Comparison of ENCODE assay signal across 10 cellular contexts in genomic region chr19:43759515-43759914, GRCh38. TPM values are rescaled to one million over a fixed set of nuclear protein-coding genes. Genes with fewer than 3 reads are reported as not detected.
A peak's percentile ranks its signal among the peaks of the same experiment; 100 is the strongest.
DNase-seq lines count a peak whose midpoint lies in the region; ATAC-seq, FAIRE-seq and TF ChIP-seq lines count a peak whose summit lies in the region.
"Had no signal": no experiment of that assay in that cellular context is flagged by ENCODE, and none has a peak within 500 bp of the region (broad histone marks: within the 10 kb centered on the region; RNA-seq: fewer than 3 reads in every experiment).

No MANE protein-coding gene starts in this region.

- H3K9me3 Mint-ChIP-seq in glutamatergic neuron (ENCODE audit: unreplicated experiment) = peaks cover 11% of the 10 kb centered on the region

- no peak for TF ChIP-seq CTCF in glutamatergic neuron (IDR thresholded peaks at IDR 0.05; ENCODE audit: partially characterized antibody, unreplicated experiment)
- no peak for TF ChIP-seq CTCF in testis (IDR thresholded peaks at IDR 0.05)

- FAIRE-seq in TTC549 (lab: Jason Lieb, UNC) = peak; percentile 25

- peaks cover 7% of the 10 kb centered on the region for H3K27me3 Mint-ChIP-seq in glutamatergic neuron (ENCODE audit: unreplicated experiment)

- H4K20me1 ChIP-seq in BLaER1 = no peaks in the 10 kb centered on the region

- peak overlapping the region; percentile 38; the same call in 1 of the 2 replicates for H3K4me2 ChIP-seq in BLaER1

- H3K9me3 ChIP-seq in BLaER1 = no peaks in the 10 kb centered on the region
- no peaks in the 10 kb centered on the region for H3K9me3 ChIP-seq in testis
- H3K9me3 ChIP-seq: heart right ventricle had no signal

- DNase-seq in HCEC 1CT = peak; percentile 94
- DNase-seq in glutamatergic neuron = no peak
- no peak for DNase-seq in cerebellar nuclear complex (lab: John Stamatoyannopoulos, UW)
- DNase-seq in NCI-H2029 (lab: John Stamatoyannopoulos, UW) = no peak
- DNase-seq in testis = no peak
- DNase-seq: heart right ventricle had no signal

- H3K36me3 ChIP-seq in BLaER1 (no peaks in the 10 kb centered on the region), testis (ENCODE audit: low read depth, missing control alignments) (no peaks in the 10 kb centered on the region)
- H3K36me3 ChIP-seq: heart right ventricle had no signal

- no peak for TF ChIP-seq POLR2A in testis (IDR thresholded peaks at IDR 0.05)

- no peak for ATAC-seq in HG03342 (IDR thresholded peaks at IDR 0.05; ENCODE audit: unreplicated experiment)
- ATAC-seq: heart right ventricle had no signal

- intact Hi-C loops in testis (cut with DNase I; ENCODE audit: low total_unique reads) = no loop called here

- H3K27me3 ChIP-seq in BLaER1 = no peaks in the 10 kb centered on the region
- H3K27me3 ChIP-seq in testis = no peaks in the 10 kb centered on the region
- H3K27me3 ChIP-seq: heart right ventricle had no signal

- H3K36me3 Mint-ChIP-seq in glutamatergic neuron (ENCODE audit: unreplicated experiment) = no peaks in the 10 kb centered on the region

- no peak overlapping the region for H3K4me3 Mint-ChIP-seq in glutamatergic neuron (ENCODE audit: unreplicated experiment)

- H3K27ac ChIP-seq in BLaER1 (no peak overlapping the region; the same call in 1 of the 2 replicates), testis (no peak overlapping the region)
- H3K27ac ChIP-seq: heart right ventricle had no signal

- 77 to 79% methylated on average over 5 of the region's 5 CpGs for WGBS in testis, 2 donors

- peak overlapping the region; percentile 5 for H3K27ac Mint-ChIP-seq in glutamatergic neuron (ENCODE audit: unreplicated experiment)

- H3K4me3 ChIP-seq in BLaER1 (no peak overlapping the region), testis (no peak overlapping the region)
- H3K4me3 ChIP-seq: heart right ventricle had no signal

- peaks cover 2% of the 10 kb centered on the region for H3K4me1 Mint-ChIP-seq in glutamatergic neuron (ENCODE audit: low read depth, unreplicated experiment)

- H3K4me1 ChIP-seq in BLaER1 (peaks cover 46% of the 10 kb centered on the region), testis (no peaks in the 10 kb centered on the region)

- no peak overlapping the region for H3K9ac ChIP-seq in BLaER1

RNA-seq across cellular contexts. Expression of gene SMG9, which starts 4.8 kb away (rescaled TPM):
- 34.1 TPM for total RNA-seq in glutamatergic neuron (ENCODE audit: unreplicated experiment)
- 10 to 100 TPM; 65.0 to 76.8 TPM for total RNA-seq in testis
- polyA plus RNA-seq in testis (ENCODE audit: insufficient read depth, low read depth, low replicate concordance) = 144 TPM

RNA-seq across cellular contexts. Expression of gene KCNN4, which starts 21.3 kb away (rescaled TPM):
- total RNA-seq in glutamatergic neuron (ENCODE audit: unreplicated experiment) (0.44 TPM), testis (1 to 10 TPM; 2.3 to 4.6 TPM)
- polyA plus RNA-seq in testis (ENCODE audit: insufficient read depth, low read depth, low replicate concordance) = 4.1 TPM

RNA-seq across cellular contexts. Expression of gene LYPD5, which starts 42.7 kb away (rescaled TPM):
- total RNA-seq in glutamatergic neuron (ENCODE audit: unreplicated experiment) (not detected), testis (10 to 100 TPM in 1 of 2 donors, 1 to 10 TPM in 1; 4.9 to 14.7 TPM)
- polyA plus RNA-seq in testis (ENCODE audit: insufficient read depth, low read depth, low replicate concordance) = 12.6 TPM

RNA-seq across cellular contexts. Expression of gene IRGC, which starts 43.6 kb away (rescaled TPM):
- total RNA-seq in glutamatergic neuron (ENCODE audit: unreplicated experiment) (not detected), testis (100 to 1,000 TPM in 1 of 2 donors, 10 to 100 TPM in 1; 97.4 to 218 TPM)
- 167 TPM for polyA plus RNA-seq in testis (ENCODE audit: insufficient read depth, low read depth, low replicate concordance)
- total RNA-seq: activated CD8-positive, alpha-beta memory T cell treated with anti-CD3 and anti-CD28 coated beads for 36 hours; heart right ventricle had no signal
- polyA plus RNA-seq: heart right ventricle had no signal
